ENCODE assay signal across 8 cellular contexts in genomic region chr4:163755013-163755412, GRCh38.
DNase-seq lines count a peak whose midpoint lies in the region; ATAC-seq and TF ChIP-seq lines count a peak whose summit lies in the region.

No MANE protein-coding gene starts in this region.

- ATAC-seq in GM18511 (IDR thresholded peaks at IDR 0.05; ENCODE audit: unreplicated experiment) (peak; percentile 83), HG02571 (IDR thresholded peaks at IDR 0.05; ENCODE audit: unreplicated experiment) (peak; percentile 58), esophagus mucosa (no peak)

- TF ChIP-seq CTCF in fibroblast of the aortic adventitia (IDR thresholded peaks at IDR 0.05; ENCODE audit: insufficient read depth, low read length): no peak

- H3K4me3 ChIP-seq in fibroblast of the aortic adventitia (ENCODE audit: low read depth, low read length): no peak overlapping the region

- DNase-seq in NAMALWA (ENCODE audit: low spot score): peak; percentile 76
- DNase-seq in fibroblast of the aortic adventitia (ENCODE audit: low read depth): peak; percentile 0
- no peak for DNase-seq in NCI-H1436 (lab: John Stamatoyannopoulos, UW)
- no peak for DNase-seq in NCI-H774 (lab: John Stamatoyannopoulos, UW)
- DNase-seq in NCI-H2227 (lab: John Stamatoyannopoulos, UW; ENCODE audit: unreplicated experiment): no peak

Comparison
In these comparisons a context has a peak if more than half of its experiments do, and no peak if none do; other contexts are left out.
1. DNase-seq: peak in NAMALWA (single experiment) and fibroblast of the aortic adventitia (single experiment); none in NCI-H1436 (single experiment), NCI-H774 (single experiment) and NCI-H2227 (single experiment).